In genomic region chr12:53931844-53932581, GRCh38 we compare ENCODE assay signal across 38 cellular contexts. TPM values are rescaled to one million over a fixed set of nuclear protein-coding genes. Genes with fewer than 3 reads are reported as not detected.
"Had no signal": no experiment of that assay in that cellular context is flagged by ENCODE, and none has a peak within 500 bp of the region (broad histone marks: within the 10 kb centered on the region; RNA-seq: fewer than 3 reads in every experiment).

No MANE protein-coding gene starts in this region.

- ATAC-seq: activated CD8-positive, alpha-beta T cell treated with anti-CD3 and anti-CD28 coated beads for 36 hours; activated naive CD4-positive, alpha-beta T cell treated with anti-CD3 and anti-CD28 coated beads, Interleukin-2, amount 50 U/mL, for 72 hours; activated T-cell treated with anti-CD3 and anti-CD28 coated beads, Interleukin-2, amount 50 U/mL, for 4 hours; activated T-cell treated with anti-CD3 and anti-CD28 coated beads, Interleukin-2, amount 50 U/mL, for 72 hours; activated T-helper 17 cell treated with anti-CD3 and anti-CD28 coated beads, Interleukin-2, amount 50 U/mL, for 72 hours; body of pancreas had no signal

- H3K36me3 ChIP-seq: adrenal gland, brain microvascular endothelial cell, breast epithelium had no signal

- H3K9me3 ChIP-seq: adrenal gland, body of pancreas, breast epithelium had no signal

- DNase-seq: activated B cell treated with CpG ODN at 0.5 μM for 24 hours; activated CD4-positive, alpha-beta memory T cell treated with anti-CD3 and anti-CD28 coated beads for 36 hours; activated CD4-positive, alpha-beta T cell treated with anti-CD3 and anti-CD28 coated beads for 4 hours; activated CD4-positive, alpha-beta T cell treated with anti-CD3 and anti-CD28 coated beads, Interleukin-2, amount 10 ng/mL, durations not matched to agents 24 days and 14 days; activated CD4-positive, alpha-beta T cell treated with anti-CD3 and anti-CD28 coated beads, Interleukin-2, amount 50 U/mL, for 1 hour; activated CD4-positive, alpha-beta T cell treated with anti-CD3 and anti-CD28 coated beads, Interleukin-2, amount 50 U/mL, for 4 hours; activated CD4-positive, CD25-positive, alpha-beta regulatory T cell treated with anti-CD3 and anti-CD28 coated beads, Interleukin-2, amount 50 U/mL, for 72 hours; activated CD8-positive, alpha-beta memory T cell treated with anti-CD3 and anti-CD28 coated beads, Interleukin-2, amount 50 U/mL, for 4 hours; activated CD8-positive, alpha-beta T cell treated with anti-CD3 and anti-CD28 coated beads for 36 hours; activated effector memory CD4-positive, alpha-beta T cell treated with anti-CD3 and anti-CD28 coated beads, Interleukin-2, amount 50 U/mL, for 16 hours; activated gamma-delta T cell treated with Interleukin-2 at 50 U/mL for 16 hours; activated naive CD4-positive, alpha-beta T cell; activated naive CD4-positive, alpha-beta T cell treated with anti-CD3 and anti-CD28 coated beads for 36 hours; activated naive CD4-positive, alpha-beta T cell treated with anti-CD3 and anti-CD28 coated beads, Interleukin-2, amount 50 U/mL, for 16 hours; activated naive CD8-positive, alpha-beta T cell treated with anti-CD3 and anti-CD28 coated beads for 36 hours; activated T-cell treated with anti-CD3 and anti-CD28 coated beads for 4 hours; activated T-cell treated with anti-CD3 and anti-CD28 coated beads, Interleukin-2, amount 50 U/mL, for 1 hour; activated T-cell treated with anti-CD3 and anti-CD28 coated beads, Interleukin-2, amount 50 U/mL, for 4 hours; activated T-cell treated with anti-CD3 and anti-CD28 coated beads, Interleukin-2, amount 50 U/mL, for 72 hours; adrenal gland; amniotic stem cell; aorta; body of pancreas; brain microvascular endothelial cell; central memory CD4-positive, alpha-beta T cell; T-helper 2 cell; T-helper 9 cell had no signal

- H3K9me3 Mint-ChIP-seq: activated B cell treated with CpG ODN at 0.5 μM for 24 hours; activated CD4-positive, alpha-beta memory T cell treated with anti-CD3 and anti-CD28 coated beads for 36 hours; activated CD8-positive, alpha-beta T cell treated with anti-CD3 and anti-CD28 coated beads for 36 hours; activated naive CD4-positive, alpha-beta T cell treated with anti-CD3 and anti-CD28 coated beads for 36 hours; activated naive CD4-positive, alpha-beta T cell treated with anti-CD3 and anti-CD28 coated beads, Interleukin-2, amount 50 U/mL, for 72 hours; activated T-cell treated with anti-CD3 and anti-CD28 coated beads, Interleukin-2, amount 50 U/mL, for 72 hours; activated T-helper 1 cell treated with anti-CD3 and anti-CD28 coated beads, Interleukin-12 subunit alpha, Interleukin-12 subunit beta, Interleukin-2, Interleukin-4 antibody, amounts not matched to agents 30 ng/mL and 10 ng/mL and 1 ng/mL, durations not matched to agents 14 hours and 24 hours and 36 hours; activated T-helper 17 cell treated with anti-CD3 and anti-CD28 coated beads, Interleukin-2, amount 50 U/mL, for 72 hours; T-helper 2 cell treated with Interferon-gamma antibody and Interleukin-4, amounts not matched to agents 5 μg/mL and 100 μg/mL, for 36 hours had no signal

- H3K4me3 ChIP-seq: adrenal gland, body of pancreas, breast epithelium had no signal

- H3K4me1 ChIP-seq: adrenal gland, breast epithelium had no signal

- H3K27ac ChIP-seq: adrenal gland, body of pancreas, brain microvascular endothelial cell, breast epithelium, VCaP had no signal

- H3K4me3 Mint-ChIP-seq: activated B cell treated with CpG ODN at 0.5 μM for 24 hours; activated CD4-positive, alpha-beta memory T cell treated with anti-CD3 and anti-CD28 coated beads for 36 hours; activated CD4-positive, alpha-beta T cell treated with anti-CD3 and anti-CD28 coated beads, Interleukin-2, amount 10 ng/mL, durations not matched to agents 24 days and 14 days; activated CD8-positive, alpha-beta T cell treated with anti-CD3 and anti-CD28 coated beads for 36 hours; activated naive CD4-positive, alpha-beta T cell treated with anti-CD3 and anti-CD28 coated beads for 36 hours; activated naive CD8-positive, alpha-beta T cell treated with anti-CD3 and anti-CD28 coated beads for 36 hours; activated T-cell treated with anti-CD3 and anti-CD28 coated beads, Interleukin-2, amount 50 U/mL, for 4 hours; activated T-cell treated with anti-CD3 and anti-CD28 coated beads, Interleukin-2, amount 50 U/mL, for 72 hours; activated T-helper 1 cell treated with anti-CD3 and anti-CD28 coated beads, Interleukin-12 subunit alpha, Interleukin-12 subunit beta, Interleukin-2, Interleukin-4 antibody, amounts not matched to agents 30 ng/mL and 10 ng/mL and 1 ng/mL, durations not matched to agents 14 hours and 24 hours and 36 hours; activated T-helper 17 cell treated with anti-CD3 and anti-CD28 coated beads, Interleukin-2, amount 50 U/mL, for 72 hours; T-helper 1 cell treated with Interleukin-12 subunit alpha and Interleukin-12 subunit beta and Interleukin-4 antibody, amounts not matched to agents 30 μg/mL and 1 μg/mL, for 36 hours; T-helper 2 cell treated with Interferon-gamma antibody and Interleukin-4, amounts not matched to agents 5 μg/mL and 100 μg/mL, for 36 hours had no signal

- H3K4me1 Mint-ChIP-seq: activated T-helper 17 cell treated with anti-CD3 and anti-CD28 coated beads, Interleukin-2, amount 50 U/mL, for 72 hours had no signal

- H3K36me3 Mint-ChIP-seq: activated CD4-positive, alpha-beta memory T cell treated with anti-CD3 and anti-CD28 coated beads for 36 hours; activated naive CD8-positive, alpha-beta T cell treated with anti-CD3 and anti-CD28 coated beads for 36 hours had no signal

- H3K27ac Mint-ChIP-seq: activated B cell treated with CpG ODN at 0.5 μM for 24 hours; activated CD4-positive, alpha-beta memory T cell treated with anti-CD3 and anti-CD28 coated beads for 36 hours; activated CD4-positive, alpha-beta T cell treated with anti-CD3 and anti-CD28 coated beads, Interleukin-2, amount 10 ng/mL, durations not matched to agents 24 days and 14 days; activated CD8-positive, alpha-beta T cell treated with anti-CD3 and anti-CD28 coated beads for 36 hours; activated naive CD4-positive, alpha-beta T cell treated with anti-CD3 and anti-CD28 coated beads for 36 hours; activated naive CD4-positive, alpha-beta T cell treated with anti-CD3 and anti-CD28 coated beads, Interleukin-2, amount 50 U/mL, for 72 hours; activated naive CD8-positive, alpha-beta T cell treated with anti-CD3 and anti-CD28 coated beads for 36 hours; activated T-helper 1 cell treated with anti-CD3 and anti-CD28 coated beads, Interleukin-12 subunit alpha, Interleukin-12 subunit beta, Interleukin-2, Interleukin-4 antibody, amounts not matched to agents 30 ng/mL and 10 ng/mL and 1 ng/mL, durations not matched to agents 14 hours and 24 hours and 36 hours; activated T-helper 17 cell treated with anti-CD3 and anti-CD28 coated beads, Interleukin-2, amount 50 U/mL, for 72 hours; T-helper 1 cell treated with Interleukin-12 subunit alpha and Interleukin-12 subunit beta and Interleukin-4 antibody, amounts not matched to agents 30 μg/mL and 1 μg/mL, for 36 hours; T-helper 2 cell treated with Interferon-gamma antibody and Interleukin-4, amounts not matched to agents 5 μg/mL and 100 μg/mL, for 36 hours had no signal

RNA-seq across cellular contexts. Expression of gene HOXC13, which starts 6.6 kb away (rescaled TPM):
- total RNA-seq: activated B cell treated with CpG ODN at 0.5 μM for 24 hours; activated CD4-positive, alpha-beta memory T cell treated with anti-CD3 and anti-CD28 coated beads for 36 hours; activated CD4-positive, alpha-beta T cell treated with anti-CD3 and anti-CD28 coated beads, Interleukin-2, amount 10 ng/mL, durations not matched to agents 24 days and 14 days; activated CD8-positive, alpha-beta memory T cell treated with anti-CD3 and anti-CD28 coated beads for 36 hours; activated CD8-positive, alpha-beta T cell treated with anti-CD3 and anti-CD28 coated beads for 36 hours; activated naive CD4-positive, alpha-beta T cell treated with anti-CD3 and anti-CD28 coated beads for 36 hours; activated naive CD4-positive, alpha-beta T cell treated with anti-CD3 and anti-CD28 coated beads, Interleukin-2, amount 50 U/mL, for 72 hours; activated naive CD8-positive, alpha-beta T cell treated with anti-CD3 and anti-CD28 coated beads for 36 hours; activated T-cell treated with anti-CD3 and anti-CD28 coated beads, Interleukin-2, amount 50 U/mL, for 4 hours; activated T-cell treated with anti-CD3 and anti-CD28 coated beads, Interleukin-2, amount 50 U/mL, for 72 hours; activated T-helper 1 cell treated with anti-CD3 and anti-CD28 coated beads, Interleukin-12 subunit alpha, Interleukin-12 subunit beta, Interleukin-2, Interleukin-4 antibody, amounts not matched to agents 30 ng/mL and 10 ng/mL and 1 ng/mL, durations not matched to agents 14 hours and 24 hours and 36 hours; activated T-helper 17 cell treated with anti-CD3 and anti-CD28 coated beads, Interleukin-2, amount 50 U/mL, for 72 hours; astrocyte; body of pancreas; cardiac septum; cerebellum had no signal
- polyA plus RNA-seq: adrenal gland, aorta had no signal

RNA-seq across cellular contexts. Expression of gene HOXC12, which starts 22.7 kb away (rescaled TPM):
- total RNA-seq: activated B cell treated with CpG ODN at 0.5 μM for 24 hours; activated CD4-positive, alpha-beta memory T cell treated with anti-CD3 and anti-CD28 coated beads for 36 hours; activated CD4-positive, alpha-beta T cell treated with anti-CD3 and anti-CD28 coated beads, Interleukin-2, amount 10 ng/mL, durations not matched to agents 24 days and 14 days; activated CD8-positive, alpha-beta memory T cell treated with anti-CD3 and anti-CD28 coated beads for 36 hours; activated CD8-positive, alpha-beta T cell treated with anti-CD3 and anti-CD28 coated beads for 36 hours; activated naive CD4-positive, alpha-beta T cell treated with anti-CD3 and anti-CD28 coated beads for 36 hours; activated naive CD4-positive, alpha-beta T cell treated with anti-CD3 and anti-CD28 coated beads, Interleukin-2, amount 50 U/mL, for 72 hours; activated naive CD8-positive, alpha-beta T cell treated with anti-CD3 and anti-CD28 coated beads for 36 hours; activated T-cell treated with anti-CD3 and anti-CD28 coated beads, Interleukin-2, amount 50 U/mL, for 4 hours; activated T-cell treated with anti-CD3 and anti-CD28 coated beads, Interleukin-2, amount 50 U/mL, for 72 hours; activated T-helper 1 cell treated with anti-CD3 and anti-CD28 coated beads, Interleukin-12 subunit alpha, Interleukin-12 subunit beta, Interleukin-2, Interleukin-4 antibody, amounts not matched to agents 30 ng/mL and 10 ng/mL and 1 ng/mL, durations not matched to agents 14 hours and 24 hours and 36 hours; activated T-helper 17 cell treated with anti-CD3 and anti-CD28 coated beads, Interleukin-2, amount 50 U/mL, for 72 hours; adrenal gland; astrocyte; body of pancreas; cardiac septum; cerebellum had no signal
- polyA plus RNA-seq: adrenal gland, aorta had no signal

RNA-seq across cellular contexts. Expression of gene HOXC11, which starts 40.9 kb away (rescaled TPM):
- total RNA-seq: activated B cell treated with CpG ODN at 0.5 μM for 24 hours; activated CD4-positive, alpha-beta memory T cell treated with anti-CD3 and anti-CD28 coated beads for 36 hours; activated CD4-positive, alpha-beta T cell treated with anti-CD3 and anti-CD28 coated beads, Interleukin-2, amount 10 ng/mL, durations not matched to agents 24 days and 14 days; activated CD8-positive, alpha-beta memory T cell treated with anti-CD3 and anti-CD28 coated beads for 36 hours; activated CD8-positive, alpha-beta T cell treated with anti-CD3 and anti-CD28 coated beads for 36 hours; activated naive CD4-positive, alpha-beta T cell treated with anti-CD3 and anti-CD28 coated beads for 36 hours; activated naive CD4-positive, alpha-beta T cell treated with anti-CD3 and anti-CD28 coated beads, Interleukin-2, amount 50 U/mL, for 72 hours; activated naive CD8-positive, alpha-beta T cell treated with anti-CD3 and anti-CD28 coated beads for 36 hours; activated T-cell treated with anti-CD3 and anti-CD28 coated beads, Interleukin-2, amount 50 U/mL, for 4 hours; activated T-cell treated with anti-CD3 and anti-CD28 coated beads, Interleukin-2, amount 50 U/mL, for 72 hours; activated T-helper 1 cell treated with anti-CD3 and anti-CD28 coated beads, Interleukin-12 subunit alpha, Interleukin-12 subunit beta, Interleukin-2, Interleukin-4 antibody, amounts not matched to agents 30 ng/mL and 10 ng/mL and 1 ng/mL, durations not matched to agents 14 hours and 24 hours and 36 hours; activated T-helper 17 cell treated with anti-CD3 and anti-CD28 coated beads, Interleukin-2, amount 50 U/mL, for 72 hours; adrenal gland; astrocyte; body of pancreas; cardiac septum; cerebellum had no signal
- polyA plus RNA-seq: adrenal gland had no signal

RNA-seq across cellular contexts. Expression of gene HOTAIR, which starts 42.7 kb away (rescaled TPM):
- total RNA-seq: activated B cell treated with CpG ODN at 0.5 μM for 24 hours; activated CD4-positive, alpha-beta memory T cell treated with anti-CD3 and anti-CD28 coated beads for 36 hours; activated CD4-positive, alpha-beta T cell treated with anti-CD3 and anti-CD28 coated beads, Interleukin-2, amount 10 ng/mL, durations not matched to agents 24 days and 14 days; activated CD8-positive, alpha-beta memory T cell treated with anti-CD3 and anti-CD28 coated beads for 36 hours; activated CD8-positive, alpha-beta T cell treated with anti-CD3 and anti-CD28 coated beads for 36 hours; activated naive CD4-positive, alpha-beta T cell treated with anti-CD3 and anti-CD28 coated beads for 36 hours; activated naive CD4-positive, alpha-beta T cell treated with anti-CD3 and anti-CD28 coated beads, Interleukin-2, amount 50 U/mL, for 72 hours; activated naive CD8-positive, alpha-beta T cell treated with anti-CD3 and anti-CD28 coated beads for 36 hours; activated T-cell treated with anti-CD3 and anti-CD28 coated beads, Interleukin-2, amount 50 U/mL, for 4 hours; activated T-cell treated with anti-CD3 and anti-CD28 coated beads, Interleukin-2, amount 50 U/mL, for 72 hours; activated T-helper 1 cell treated with anti-CD3 and anti-CD28 coated beads, Interleukin-12 subunit alpha, Interleukin-12 subunit beta, Interleukin-2, Interleukin-4 antibody, amounts not matched to agents 30 ng/mL and 10 ng/mL and 1 ng/mL, durations not matched to agents 14 hours and 24 hours and 36 hours; activated T-helper 17 cell treated with anti-CD3 and anti-CD28 coated beads, Interleukin-2, amount 50 U/mL, for 72 hours; adrenal gland; astrocyte; body of pancreas; cardiac septum; cerebellum had no signal
- polyA plus RNA-seq: adrenal gland, aorta had no signal

RNA-seq across cellular contexts. Expression of gene HOXC10, which starts 52.9 kb away (rescaled TPM):
- total RNA-seq: activated B cell treated with CpG ODN at 0.5 μM for 24 hours; activated CD4-positive, alpha-beta memory T cell treated with anti-CD3 and anti-CD28 coated beads for 36 hours; activated CD4-positive, alpha-beta T cell treated with anti-CD3 and anti-CD28 coated beads, Interleukin-2, amount 10 ng/mL, durations not matched to agents 24 days and 14 days; activated CD8-positive, alpha-beta memory T cell treated with anti-CD3 and anti-CD28 coated beads for 36 hours; activated CD8-positive, alpha-beta T cell treated with anti-CD3 and anti-CD28 coated beads for 36 hours; activated naive CD4-positive, alpha-beta T cell treated with anti-CD3 and anti-CD28 coated beads for 36 hours; activated naive CD4-positive, alpha-beta T cell treated with anti-CD3 and anti-CD28 coated beads, Interleukin-2, amount 50 U/mL, for 72 hours; activated naive CD8-positive, alpha-beta T cell treated with anti-CD3 and anti-CD28 coated beads for 36 hours; activated T-cell treated with anti-CD3 and anti-CD28 coated beads, Interleukin-2, amount 50 U/mL, for 4 hours; activated T-cell treated with anti-CD3 and anti-CD28 coated beads, Interleukin-2, amount 50 U/mL, for 72 hours; activated T-helper 1 cell treated with anti-CD3 and anti-CD28 coated beads, Interleukin-12 subunit alpha, Interleukin-12 subunit beta, Interleukin-2, Interleukin-4 antibody, amounts not matched to agents 30 ng/mL and 10 ng/mL and 1 ng/mL, durations not matched to agents 14 hours and 24 hours and 36 hours; activated T-helper 17 cell treated with anti-CD3 and anti-CD28 coated beads, Interleukin-2, amount 50 U/mL, for 72 hours; astrocyte; body of pancreas; cardiac septum; cerebellum had no signal
